Comparison of ENCODE assay signal across 1 cellular context in the genomic region with DNA sequence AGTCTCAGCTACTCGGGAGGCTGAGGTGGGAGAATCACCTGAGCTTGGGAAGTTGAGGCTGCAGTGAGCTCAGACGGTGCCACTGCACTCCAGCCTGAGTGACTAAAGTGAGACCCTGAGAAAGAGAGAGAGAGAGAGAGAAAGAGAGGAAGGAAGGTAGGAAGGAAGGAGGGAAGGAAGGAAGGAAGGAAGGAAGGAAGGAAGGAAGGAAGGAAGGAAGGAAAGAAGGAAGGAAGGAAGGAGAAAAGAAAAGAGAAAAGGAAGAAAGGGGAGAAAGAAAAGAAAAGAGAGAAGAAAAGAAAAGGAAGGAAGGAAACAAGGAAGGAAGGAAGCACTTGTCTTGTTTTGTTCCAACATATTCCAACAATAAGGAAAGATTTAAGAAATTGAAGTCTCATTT.
TF ChIP-seq lines count a peak whose summit lies in the region.

No MANE protein-coding gene starts in this region.

TF ChIP-seq in HepG2, 621 proteins besides CTCF, POLR2A, EP300 and RAD21:
- TF ChIP-seq, protein P1, sequence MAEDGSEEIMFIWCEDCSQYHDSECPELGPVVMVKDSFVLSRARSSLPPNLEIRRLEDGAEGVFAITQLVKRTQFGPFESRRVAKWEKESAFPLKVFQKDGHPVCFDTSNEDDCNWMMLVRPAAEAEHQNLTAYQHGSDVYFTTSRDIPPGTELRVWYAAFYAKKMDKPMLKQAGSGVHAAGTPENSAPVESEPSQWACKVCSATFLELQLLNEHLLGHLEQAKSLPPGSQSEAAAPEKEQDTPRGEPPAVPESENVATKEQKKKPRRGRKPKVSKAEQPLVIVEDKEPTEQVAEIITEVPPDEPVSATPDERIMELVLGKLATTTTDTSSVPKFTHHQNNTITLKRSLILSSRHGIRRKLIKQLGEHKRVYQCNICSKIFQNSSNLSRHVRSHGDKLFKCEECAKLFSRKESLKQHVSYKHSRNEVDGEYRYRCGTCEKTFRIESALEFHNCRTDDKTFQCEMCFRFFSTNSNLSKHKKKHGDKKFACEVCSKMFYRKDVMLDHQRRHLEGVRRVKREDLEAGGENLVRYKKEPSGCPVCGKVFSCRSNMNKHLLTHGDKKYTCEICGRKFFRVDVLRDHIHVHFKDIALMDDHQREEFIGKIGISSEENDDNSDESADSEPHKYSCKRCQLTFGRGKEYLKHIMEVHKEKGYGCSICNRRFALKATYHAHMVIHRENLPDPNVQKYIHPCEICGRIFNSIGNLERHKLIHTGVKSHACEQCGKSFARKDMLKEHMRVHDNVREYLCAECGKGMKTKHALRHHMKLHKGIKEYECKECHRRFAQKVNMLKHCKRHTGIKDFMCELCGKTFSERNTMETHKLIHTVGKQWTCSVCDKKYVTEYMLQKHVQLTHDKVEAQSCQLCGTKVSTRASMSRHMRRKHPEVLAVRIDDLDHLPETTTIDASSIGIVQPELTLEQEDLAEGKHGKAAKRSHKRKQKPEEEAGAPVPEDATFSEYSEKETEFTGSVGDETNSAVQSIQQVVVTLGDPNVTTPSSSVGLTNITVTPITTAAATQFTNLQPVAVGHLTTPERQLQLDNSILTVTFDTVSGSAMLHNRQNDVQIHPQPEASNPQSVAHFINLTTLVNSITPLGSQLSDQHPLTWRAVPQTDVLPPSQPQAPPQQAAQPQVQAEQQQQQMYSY (CRISPR knock-in tag; IDR thresholded peaks at IDR 0.05): no peak
- TF ChIP-seq PCBP1 (IDR thresholded peaks at IDR 0.05; ENCODE audit: borderline replicate concordance, low read depth, low read length) (no peak), PTBP1 (IDR thresholded peaks at IDR 0.05; ENCODE audit: low read depth, low read length, poor library complexity, severe bottlenecking) (peak; percentile 63), SP4 (CRISPR knock-in tag; IDR thresholded peaks at IDR 0.05) (no peak), MXI1 (IDR thresholded peaks at IDR 0.05; ENCODE audit: borderline replicate concordance, low read depth, low read length) (no peak), TBP (CRISPR knock-in tag; IDR thresholded peaks at IDR 0.05) (no peak), ZMYM3 (CRISPR knock-in tag; IDR thresholded peaks at IDR 0.05) (no peak), NFKBIZ (CRISPR knock-in tag; IDR thresholded peaks at IDR 0.05) (no peak), MAFK (conservative IDR thresholded peaks at IDR 0.05 in 1 of 2, IDR thresholded peaks at IDR 0.05 in 1 of 2; ENCODE audit: low read length in 2 of 2) (no peak), ZNF570 (CRISPR knock-in tag; IDR thresholded peaks at IDR 0.05; ENCODE audit: borderline replicate concordance) (no peak), SMYD3 (CRISPR knock-in tag; IDR thresholded peaks at IDR 0.05) (no peak)
- TF ChIP-seq, protein P2, sequence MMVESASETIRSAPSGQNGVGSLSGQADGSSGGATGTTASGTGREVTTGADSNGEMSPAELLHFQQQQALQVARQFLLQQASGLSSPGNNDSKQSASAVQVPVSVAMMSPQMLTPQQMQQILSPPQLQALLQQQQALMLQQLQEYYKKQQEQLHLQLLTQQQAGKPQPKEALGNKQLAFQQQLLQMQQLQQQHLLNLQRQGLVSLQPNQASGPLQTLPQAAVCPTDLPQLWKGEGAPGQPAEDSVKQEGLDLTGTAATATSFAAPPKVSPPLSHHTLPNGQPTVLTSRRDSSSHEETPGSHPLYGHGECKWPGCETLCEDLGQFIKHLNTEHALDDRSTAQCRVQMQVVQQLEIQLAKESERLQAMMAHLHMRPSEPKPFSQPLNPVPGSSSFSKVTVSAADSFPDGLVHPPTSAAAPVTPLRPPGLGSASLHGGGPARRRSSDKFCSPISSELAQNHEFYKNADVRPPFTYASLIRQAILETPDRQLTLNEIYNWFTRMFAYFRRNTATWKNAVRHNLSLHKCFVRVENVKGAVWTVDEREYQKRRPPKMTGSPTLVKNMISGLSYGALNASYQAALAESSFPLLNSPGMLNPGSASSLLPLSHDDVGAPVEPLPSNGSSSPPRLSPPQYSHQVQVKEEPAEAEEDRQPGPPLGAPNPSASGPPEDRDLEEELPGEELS (CRISPR knock-in tag; IDR thresholded peaks at IDR 0.05): no peak
- TF ChIP-seq, protein P3, sequence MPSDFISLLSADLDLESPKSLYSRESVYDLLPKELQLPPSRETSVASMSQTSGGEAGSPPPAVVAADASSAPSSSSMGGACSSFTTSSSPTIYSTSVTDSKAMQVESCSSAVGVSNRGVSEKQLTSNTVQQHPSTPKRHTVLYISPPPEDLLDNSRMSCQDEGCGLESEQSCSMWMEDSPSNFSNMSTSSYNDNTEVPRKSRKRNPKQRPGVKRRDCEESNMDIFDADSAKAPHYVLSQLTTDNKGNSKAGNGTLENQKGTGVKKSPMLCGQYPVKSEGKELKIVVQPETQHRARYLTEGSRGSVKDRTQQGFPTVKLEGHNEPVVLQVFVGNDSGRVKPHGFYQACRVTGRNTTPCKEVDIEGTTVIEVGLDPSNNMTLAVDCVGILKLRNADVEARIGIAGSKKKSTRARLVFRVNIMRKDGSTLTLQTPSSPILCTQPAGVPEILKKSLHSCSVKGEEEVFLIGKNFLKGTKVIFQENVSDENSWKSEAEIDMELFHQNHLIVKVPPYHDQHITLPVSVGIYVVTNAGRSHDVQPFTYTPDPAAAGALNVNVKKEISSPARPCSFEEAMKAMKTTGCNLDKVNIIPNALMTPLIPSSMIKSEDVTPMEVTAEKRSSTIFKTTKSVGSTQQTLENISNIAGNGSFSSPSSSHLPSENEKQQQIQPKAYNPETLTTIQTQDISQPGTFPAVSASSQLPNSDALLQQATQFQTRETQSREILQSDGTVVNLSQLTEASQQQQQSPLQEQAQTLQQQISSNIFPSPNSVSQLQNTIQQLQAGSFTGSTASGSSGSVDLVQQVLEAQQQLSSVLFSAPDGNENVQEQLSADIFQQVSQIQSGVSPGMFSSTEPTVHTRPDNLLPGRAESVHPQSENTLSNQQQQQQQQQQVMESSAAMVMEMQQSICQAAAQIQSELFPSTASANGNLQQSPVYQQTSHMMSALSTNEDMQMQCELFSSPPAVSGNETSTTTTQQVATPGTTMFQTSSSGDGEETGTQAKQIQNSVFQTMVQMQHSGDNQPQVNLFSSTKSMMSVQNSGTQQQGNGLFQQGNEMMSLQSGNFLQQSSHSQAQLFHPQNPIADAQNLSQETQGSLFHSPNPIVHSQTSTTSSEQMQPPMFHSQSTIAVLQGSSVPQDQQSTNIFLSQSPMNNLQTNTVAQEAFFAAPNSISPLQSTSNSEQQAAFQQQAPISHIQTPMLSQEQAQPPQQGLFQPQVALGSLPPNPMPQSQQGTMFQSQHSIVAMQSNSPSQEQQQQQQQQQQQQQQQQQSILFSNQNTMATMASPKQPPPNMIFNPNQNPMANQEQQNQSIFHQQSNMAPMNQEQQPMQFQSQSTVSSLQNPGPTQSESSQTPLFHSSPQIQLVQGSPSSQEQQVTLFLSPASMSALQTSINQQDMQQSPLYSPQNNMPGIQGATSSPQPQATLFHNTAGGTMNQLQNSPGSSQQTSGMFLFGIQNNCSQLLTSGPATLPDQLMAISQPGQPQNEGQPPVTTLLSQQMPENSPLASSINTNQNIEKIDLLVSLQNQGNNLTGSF (CRISPR knock-in tag; IDR thresholded peaks at IDR 0.05): no peak
- TF ChIP-seq, protein P4, sequence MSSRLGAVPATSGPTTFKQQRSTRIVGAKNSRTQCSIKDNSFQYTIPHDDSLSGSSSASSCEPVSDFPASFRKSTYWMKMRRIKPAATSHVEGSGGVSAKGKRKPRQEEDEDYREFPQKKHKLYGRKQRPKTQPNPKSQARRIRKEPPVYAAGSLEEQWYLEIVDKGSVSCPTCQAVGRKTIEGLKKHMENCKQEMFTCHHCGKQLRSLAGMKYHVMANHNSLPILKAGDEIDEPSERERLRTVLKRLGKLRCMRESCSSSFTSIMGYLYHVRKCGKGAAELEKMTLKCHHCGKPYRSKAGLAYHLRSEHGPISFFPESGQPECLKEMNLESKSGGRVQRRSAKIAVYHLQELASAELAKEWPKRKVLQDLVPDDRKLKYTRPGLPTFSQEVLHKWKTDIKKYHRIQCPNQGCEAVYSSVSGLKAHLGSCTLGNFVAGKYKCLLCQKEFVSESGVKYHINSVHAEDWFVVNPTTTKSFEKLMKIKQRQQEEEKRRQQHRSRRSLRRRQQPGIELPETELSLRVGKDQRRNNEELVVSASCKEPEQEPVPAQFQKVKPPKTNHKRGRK (CRISPR knock-in tag; IDR thresholded peaks at IDR 0.05): peak; percentile 71; the same call in 1 of the 2 replicates
TF ChIP-seq in HepG2: peak in this region for 2.
